Comparison of ENCODE assay signal across 30 cellular contexts in the genomic region with DNA sequence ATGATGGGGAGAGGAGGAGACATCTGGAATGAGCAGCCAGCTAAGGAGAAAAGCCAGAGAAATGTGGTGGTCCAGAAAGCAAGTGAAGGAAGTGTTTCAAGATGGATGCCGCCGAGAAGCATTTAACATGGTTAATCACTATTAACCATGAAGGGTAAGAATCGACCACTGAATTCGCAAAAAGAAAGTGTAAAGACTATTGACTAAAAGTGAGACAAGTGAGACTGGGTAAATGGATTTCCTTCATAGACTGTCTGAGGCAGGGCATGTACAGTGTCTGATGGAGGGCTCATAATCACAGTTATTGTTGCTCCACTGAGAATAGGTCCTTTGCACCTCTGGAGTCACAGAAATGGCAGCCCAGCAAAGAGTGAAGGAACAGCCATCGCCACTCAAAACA.
"Had no signal": no experiment of that assay in that cellular context is flagged by ENCODE, and none has a peak within 500 bp of the region (broad histone marks: within the 10 kb centered on the region; RNA-seq: fewer than 3 reads in every experiment).

No MANE protein-coding gene starts in this region.

- FAIRE-seq: colon had no signal

- DNase-seq: activated CD4-positive, alpha-beta memory T cell treated with anti-CD3 and anti-CD28 coated beads for 36 hours; activated CD4-positive, alpha-beta T cell treated with anti-CD3 and anti-CD28 coated beads, Interleukin-2, amount 10 ng/mL, durations not matched to agents 7 days and 5 days; activated CD4-positive, CD25-positive, alpha-beta regulatory T cell; activated CD8-positive, alpha-beta memory T cell treated with anti-CD3 and anti-CD28 coated beads for 24 hours; activated gamma-delta T cell; activated naive CD4-positive, alpha-beta T cell treated with anti-CD3 and anti-CD28 coated beads, Interleukin-2, amount 10 ng/mL, durations not matched to agents 7 days and 5 days; activated naive CD8-positive, alpha-beta T cell treated with anti-CD3 and anti-CD28 coated beads for 36 hours; activated T-cell treated with anti-CD3 and anti-CD28 coated beads, Interleukin-2, amount 50 U/mL, for 48 hours; brain microvascular endothelial cell; cerebellar nuclear complex; MG63; MV-4-11; NCI-H1092 treated with DMSO at 0.1 percent for 48 hours; NCI-H1417 treated with DMSO at 0.1 percent for 48 hours; NCI-H1694; NCI-H2029; NCI-H2107; NCI-H345; NCI-H510A treated with DMSO at 0.1 percent for 48 hours; NCI-H69; NK-92 treated with Interleukin-12 subunit alpha and Interleukin-12 subunit beta, amount 100 ng/mL, for 24 hours; Peyer's patch; Right ventricle myocardium superior; SJCRH30; SK-N-SH; T-helper 1 cell had no signal

- H3K4me1 Mint-ChIP-seq: activated CD4-positive, alpha-beta T cell treated with anti-CD3 and anti-CD28 coated beads, Interleukin-2, amount 10 ng/mL, durations not matched to agents 7 days and 5 days; activated naive CD4-positive, alpha-beta T cell treated with anti-CD3 and anti-CD28 coated beads, Interleukin-2, amount 10 ng/mL, durations not matched to agents 7 days and 5 days; activated naive CD8-positive, alpha-beta T cell treated with anti-CD3 and anti-CD28 coated beads for 36 hours; activated T-helper 17 cell treated with anti-CD3 and anti-CD28 coated beads, Interleukin-2, amount 50 U/mL, for 72 hours had no signal

- H3K36me3 Mint-ChIP-seq: activated CD4-positive, alpha-beta memory T cell treated with anti-CD3 and anti-CD28 coated beads for 36 hours; activated naive CD4-positive, alpha-beta T cell treated with anti-CD3 and anti-CD28 coated beads, Interleukin-2, amount 10 ng/mL, durations not matched to agents 7 days and 5 days; activated naive CD8-positive, alpha-beta T cell treated with anti-CD3 and anti-CD28 coated beads for 36 hours had no signal

- H3K27ac Mint-ChIP-seq: activated CD4-positive, alpha-beta memory T cell treated with anti-CD3 and anti-CD28 coated beads for 36 hours; activated CD4-positive, alpha-beta T cell treated with anti-CD3 and anti-CD28 coated beads, Interleukin-2, amount 10 ng/mL, durations not matched to agents 7 days and 5 days; activated naive CD4-positive, alpha-beta T cell treated with anti-CD3 and anti-CD28 coated beads, Interleukin-2, amount 10 ng/mL, durations not matched to agents 7 days and 5 days; activated naive CD8-positive, alpha-beta T cell treated with anti-CD3 and anti-CD28 coated beads for 36 hours; activated T-helper 17 cell treated with anti-CD3 and anti-CD28 coated beads, Interleukin-2, amount 50 U/mL, for 72 hours had no signal

- H3K4me3 ChIP-seq: MG63, Peyer's patch, SJCRH30 had no signal

- H3K36me3 ChIP-seq: brain microvascular endothelial cell, MG63, Peyer's patch, SJCRH30 had no signal

- H3K4me3 Mint-ChIP-seq: activated CD4-positive, alpha-beta memory T cell treated with anti-CD3 and anti-CD28 coated beads for 36 hours; activated CD4-positive, alpha-beta T cell treated with anti-CD3 and anti-CD28 coated beads, Interleukin-2, amount 10 ng/mL, durations not matched to agents 7 days and 5 days; activated naive CD4-positive, alpha-beta T cell treated with anti-CD3 and anti-CD28 coated beads, Interleukin-2, amount 10 ng/mL, durations not matched to agents 7 days and 5 days; activated naive CD8-positive, alpha-beta T cell treated with anti-CD3 and anti-CD28 coated beads for 36 hours; activated T-helper 17 cell treated with anti-CD3 and anti-CD28 coated beads, Interleukin-2, amount 50 U/mL, for 72 hours had no signal

- H3K4me1 ChIP-seq: Peyer's patch had no signal

- H3K27ac ChIP-seq: brain microvascular endothelial cell, Peyer's patch, RWPE1, SJCRH30, VCaP had no signal

- ATAC-seq: activated T-helper 17 cell treated with anti-CD3 and anti-CD28 coated beads, Interleukin-2, amount 50 U/mL, for 72 hours had no signal

- H3K9me3 Mint-ChIP-seq: activated CD4-positive, alpha-beta memory T cell treated with anti-CD3 and anti-CD28 coated beads for 36 hours; activated CD4-positive, alpha-beta T cell treated with anti-CD3 and anti-CD28 coated beads, Interleukin-2, amount 10 ng/mL, durations not matched to agents 7 days and 5 days; activated naive CD4-positive, alpha-beta T cell treated with anti-CD3 and anti-CD28 coated beads, Interleukin-2, amount 10 ng/mL, durations not matched to agents 7 days and 5 days; activated naive CD8-positive, alpha-beta T cell treated with anti-CD3 and anti-CD28 coated beads for 36 hours; activated T-helper 17 cell treated with anti-CD3 and anti-CD28 coated beads, Interleukin-2, amount 50 U/mL, for 72 hours had no signal

- H3K9me3 ChIP-seq: MG63, Peyer's patch, SJCRH30, SK-N-SH had no signal

- H3K27me3 ChIP-seq: brain microvascular endothelial cell, MG63, Peyer's patch, SJCRH30 had no signal
